In the genomic region with DNA sequence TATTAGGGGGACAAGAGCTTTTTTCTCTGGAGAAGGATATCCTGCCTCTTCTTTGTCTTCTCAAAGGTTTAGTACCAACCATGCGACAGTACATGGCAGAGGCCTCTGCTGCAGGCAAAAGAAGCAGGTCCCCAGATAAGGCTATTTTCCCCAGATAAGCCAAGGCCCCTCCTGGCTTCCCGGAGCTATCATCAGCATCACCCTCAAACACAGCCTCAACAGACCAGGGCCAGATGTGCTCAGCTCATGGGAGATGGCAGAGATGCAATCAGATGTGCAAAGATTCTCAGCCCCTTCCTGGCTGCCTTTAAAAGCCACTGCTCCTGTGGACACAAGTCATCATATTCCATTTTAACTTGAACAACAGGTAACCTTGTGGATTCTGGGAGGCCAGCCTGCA, we compare ENCODE assay signal across 6 cellular contexts. TPM values are rescaled to one million over a fixed set of nuclear protein-coding genes. Genes with fewer than 3 reads are reported as not detected.
"Had no signal": no experiment of that assay in that cellular context is flagged by ENCODE, and none has a peak within 500 bp of the region (broad histone marks: within the 10 kb centered on the region; RNA-seq: fewer than 3 reads in every experiment).

No MANE protein-coding gene starts in this region.

- DNase-seq: H9, HCEC 1CT, IMR-90 had no signal

- H3K27ac Mint-ChIP-seq: GM23338 had no signal

- H3K9me3 Mint-ChIP-seq: GM23338, H9 had no signal

- H3K4me2 ChIP-seq: GM23338 had no signal

- H3K4me3 Mint-ChIP-seq: GM23338, H9 had no signal

- ATAC-seq: GM23338 had no signal

- H3K4me3 ChIP-seq: GM23338, K562 had no signal

- H2AFZ ChIP-seq: GM23338 had no signal

RNA-seq across cellular contexts. Expression of a gene that starts 49.0 kb away (rescaled TPM):
- total RNA-seq: HT-29 had no signal
